8 cellular contexts compared by ENCODE assay signal in the genomic region with DNA sequence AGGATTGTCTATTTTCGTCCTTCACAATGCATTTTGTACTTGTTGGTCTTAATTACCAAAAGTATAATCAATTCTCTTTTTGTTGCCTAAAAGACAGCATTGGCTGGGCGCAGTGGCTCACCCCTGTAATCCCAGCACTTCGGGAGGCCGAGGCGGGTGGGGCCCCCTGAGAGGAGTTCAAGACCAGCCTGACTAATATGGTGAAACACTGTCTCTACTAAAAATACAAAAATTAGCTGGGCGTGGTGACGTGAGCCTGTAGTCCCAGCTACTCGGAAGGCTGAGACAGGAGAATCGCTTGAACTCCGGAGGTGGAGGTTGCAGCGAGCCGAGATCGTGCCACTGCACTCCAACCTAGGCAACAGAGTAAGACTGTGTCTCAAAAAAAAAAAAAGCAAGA. TPM values are rescaled to one million over a fixed set of nuclear protein-coding genes. Genes with fewer than 3 reads are reported as not detected.
DNase-seq lines count a peak whose midpoint lies in the region; ATAC-seq, FAIRE-seq and TF ChIP-seq lines count a peak whose summit lies in the region.
"Not testable (repeated sequence)": the region's sequence is repeated elsewhere in the genome, so short reads cannot be mapped to it uniquely, and the experiment has no call there.

No MANE protein-coding gene starts in this region.

- H3K36me3 ChIP-seq in K562 (ENCODE audit: control insufficient read depth, insufficient read depth, low read length), result peaks cover 12% of the 10 kb centered on the region; the same call in 2 of the 3 replicates
- not testable (repeated sequence) for H3K36me3 ChIP-seq in fibroblast of lung (ENCODE audit: control insufficient read depth, insufficient read depth, low read length); tibial artery

- 86% methylated on average over 11 of the region's 13 CpGs for WGBS in K562 (ENCODE audit: insufficient coverage, low coverage, missing lambda C conversion rate)

- CTCF ChIA-PET in RWPE1 (lab: Yijun Ruan, JAX); K562 (lab: Yijun Ruan, JAX; ENCODE audit: low intra/inter-chr PET ratio): not testable (repeated sequence)

- H4K20me1 ChIP-seq in K562 (replicated peaks; ENCODE audit: control insufficient read depth, insufficient read depth, low read length); fibroblast of lung (ENCODE audit: control insufficient read depth, extremely low read depth, insufficient read depth, low read length): not testable (repeated sequence)

- peaks cover 23 to 32% of the 10 kb centered on the region in 2 experiments for H3K4me1 ChIP-seq in K562 (replicated peaks in 1 of 2; ENCODE audit: control insufficient read depth in 2 of 2, insufficient read depth in 2 of 2, low read length in 2 of 2)
- H3K4me1 ChIP-seq in fibroblast of lung (ENCODE audit: control insufficient read depth, extremely low read depth, insufficient read depth, low read length), result not testable (repeated sequence)
- H3K4me1 ChIP-seq in tibial artery, result peaks cover 0 to 40% (median 16%) of the 10 kb centered on the region in 4 donors

- H3K4me2 ChIP-seq in K562 (ENCODE audit: insufficient read depth, low read length) (peak overlapping the region; percentile 87; the same call in 1 of the 2 replicates), fibroblast of lung (ENCODE audit: extremely low read depth, insufficient read depth, low read length) (peak overlapping the region; percentile 98)

- FAIRE-seq in K562 (lab: Jason Lieb, UNC), result not testable (repeated sequence)

- H3K9ac ChIP-seq in K562 (ENCODE audit: insufficient read depth in 1 of 2, low read depth in 2 of 2, low read length in 2 of 2), result peak overlapping the region in 1 of 2 experiments; percentile 93; a peak in 1 of 4 replicates
- H3K9ac ChIP-seq in fibroblast of lung (ENCODE audit: insufficient read depth, low read length), result not testable (repeated sequence)

- not testable (repeated sequence) for BruUV-seq in K562 (replicated peaks; lab: Mats Ljungman, UMichigan)

- not testable (repeated sequence) for H3K9me3 Mint-ChIP-seq in activated T-cell treated with anti-CD3 and anti-CD28 coated beads, Interleukin-2, amount 50 U/mL, for 24 hours; neural crest cell

- peak overlapping the region; percentile 91 for H3K27ac ChIP-seq in C4-2B
- peak overlapping the region; percentile 41; the same call in 1 of the 2 replicates for H3K27ac ChIP-seq in RWPE1
- not testable (repeated sequence) for H3K27ac ChIP-seq in K562 (ENCODE audit: extremely low read depth, low read depth, low read length); fibroblast of lung (ENCODE audit: insufficient read depth, low read length)
- peak overlapping the region; percentile 94 to 97 for H3K27ac ChIP-seq in tibial artery

- POLR2A ChIA-PET in RWPE1 (lab: Yijun Ruan, JAX; ENCODE audit: low non-redundant PET), result not testable (repeated sequence)
- POLR2A ChIA-PET in K562 (lab: Yijun Ruan, JAX), result interaction anchor here (0.6 to 1.0 kb wide), 2 partner anchors 22 to 198 kb away, joined by 3 to 4 read pairs; no protein-coding TSS in a partner anchor

- H3K9me1 ChIP-seq in K562 (ENCODE audit: control insufficient read depth, insufficient read depth, low read length), result not testable (repeated sequence)

- 0 out of 2 replicates have a peak overlapping the region, but pooled peaks have one; percentile 84 for H2AFZ ChIP-seq in K562 (ENCODE audit: low read depth, low read length)
- H2AFZ ChIP-seq in fibroblast of lung (ENCODE audit: low read length), result not testable (repeated sequence)

- H3K27ac Mint-ChIP-seq in activated T-cell treated with anti-CD3 and anti-CD28 coated beads, Interleukin-2, amount 50 U/mL, for 24 hours, result peak overlapping the region; percentile 58
- H3K27ac Mint-ChIP-seq in neural crest cell (ENCODE audit: unreplicated experiment), result not testable (repeated sequence)

- H3K9me3 ChIP-seq in K562 (replicated peaks; ENCODE audit: control insufficient read depth, insufficient read depth, low read depth, low read length); fibroblast of lung (ENCODE audit: control insufficient read depth, insufficient read depth, low read depth, low read length); tibial artery: not testable (repeated sequence)

- intact Hi-C loops in K562 (cut with micrococcal nuclease), result not testable (repeated sequence)
- intact Hi-C loops in tibial artery (cut with DNase I; ENCODE audit: low total_unique reads), result loop anchor here (10.0 kb wide), 2 partner anchors 260 to 390 kb away; no protein-coding TSS in a partner anchor

- H3K79me2 ChIP-seq in K562 (ENCODE audit: control insufficient read depth, insufficient read depth, low read length), result peaks cover 47% of the 10 kb centered on the region
- H3K79me2 ChIP-seq in fibroblast of lung (ENCODE audit: control insufficient read depth, insufficient read depth, low read length), result not testable (repeated sequence)

- H3K36me3 Mint-ChIP-seq in activated T-cell treated with anti-CD3 and anti-CD28 coated beads, Interleukin-2, amount 50 U/mL, for 24 hours (ENCODE audit: low read depth), result peaks cover 31% of the 10 kb centered on the region
- H3K36me3 Mint-ChIP-seq in neural crest cell (ENCODE audit: low read depth), result not testable (repeated sequence)

- peak; percentile 24 for DNase-seq in GM20000 (ENCODE audit: low spot score)
- not testable (repeated sequence) for DNase-seq in RWPE1 (ENCODE audit: low spot score); activated T-cell treated with anti-CD3 and anti-CD28 coated beads, Interleukin-2, amount 50 U/mL, for 24 hours; K562 (ENCODE audit: extremely low read depth in 1 of 4, low spot score in 3 of 4); fibroblast of lung (ENCODE audit: low read depth in 2 of 2); neural crest cell (ENCODE audit: low read depth, low spot score); tibial artery

- H3K4me1 Mint-ChIP-seq in activated T-cell treated with anti-CD3 and anti-CD28 coated beads, Interleukin-2, amount 50 U/mL, for 24 hours (ENCODE audit: low read depth), result peaks cover 48% of the 10 kb centered on the region
- H3K4me1 Mint-ChIP-seq in neural crest cell, result peaks cover 38% of the 10 kb centered on the region

- TF ChIP-seq POLR2A in K562 (conservative IDR thresholded peaks at IDR 0.05), result not testable (repeated sequence)

- TF ChIP-seq RAD21 in K562 (CRISPR knock-in tag; conservative IDR thresholded peaks at IDR 0.05 in 1 of 2, IDR thresholded peaks at IDR 0.05 in 1 of 2), result not testable (repeated sequence)

- not testable (repeated sequence) for TF ChIP-seq CTCF in C4-2B (conservative IDR thresholded peaks at IDR 0.05); GM20000 (IDR thresholded peaks at IDR 0.05; ENCODE audit: extremely low read depth, missing control alignments); RWPE1 (conservative IDR thresholded peaks at IDR 0.05; ENCODE audit: low read depth); K562 (IDR thresholded peaks at IDR 0.05 in 2 of 3, conservative IDR thresholded peaks at IDR 0.05 in 1 of 3; ENCODE audit: insufficient read depth in 2 of 3, low read depth in 1 of 3, low read length in 3 of 3); fibroblast of lung (conservative IDR thresholded peaks at IDR 0.05 in 1 of 2, IDR thresholded peaks at IDR 0.05 in 1 of 2; ENCODE audit: low read depth in 1 of 2, low read length in 2 of 2); neural crest cell (conservative IDR thresholded peaks at IDR 0.05); tibial artery (IDR thresholded peaks at IDR 0.05)

- not testable (repeated sequence) for ATAC-seq in K562

- TF ChIP-seq EP300 in K562 (IDR thresholded peaks at IDR 0.05; ENCODE audit: low read length), result not testable (repeated sequence)

- in situ Hi-C loops in K562 (cut with MboI), result loop anchor here (10.0 kb wide), 1 partner anchor 190 kb away; a partner anchor contains a TSS

- H3K4me3 Mint-ChIP-seq in activated T-cell treated with anti-CD3 and anti-CD28 coated beads, Interleukin-2, amount 50 U/mL, for 24 hours, result peak overlapping the region; percentile 90
- peak overlapping the region; percentile 84 for H3K4me3 Mint-ChIP-seq in neural crest cell

- not testable (repeated sequence) for H3K27me3 Mint-ChIP-seq in activated T-cell treated with anti-CD3 and anti-CD28 coated beads, Interleukin-2, amount 50 U/mL, for 24 hours; neural crest cell (ENCODE audit: low read depth)

- not testable (repeated sequence) for H3K27me3 ChIP-seq in K562 (ENCODE audit: control insufficient read depth in 2 of 2, insufficient read depth in 2 of 2, low read length in 2 of 2); fibroblast of lung (ENCODE audit: control insufficient read depth, insufficient read depth, low read length); tibial artery

- not testable (repeated sequence) for H3K4me3 ChIP-seq in K562, tibial artery
- peak overlapping the region in 2 of 4 experiments; percentile 67 to 69 for H3K4me3 ChIP-seq in fibroblast of lung (replicated peaks in 1 of 4; ENCODE audit: control extremely low read depth in 1 of 4, insufficient read depth in 1 of 4, low read depth in 3 of 4, low read length in 4 of 4)

RNA-seq across cellular contexts. Expression of a gene that starts 1.3 kb away (rescaled TPM):
- total RNA-seq in K562 (2011; cell fraction: chromatin; rRNA removed; ENCODE audit: low replicate concordance), result 13.8 and 79.1 TPM in 2 replicates
- 7.0 and 11.4 TPM in 2 replicates for total RNA-seq in K562 (2011; cell fraction: nucleolus; rRNA removed)
- 19.9 and 32.4 TPM in 2 replicates for total RNA-seq in K562 (2011; cell fraction: nucleoplasm; rRNA removed)
- total RNA-seq in K562 (2014; rRNA removed) (19.9 and 22.0 TPM in 2 replicates), K562 (2014; rRNA removed; fragmentation: Illumina TruSeq; extraction: Trizol) (57.7 and 68.7 TPM in 2 replicates), K562 (2015; rRNA removed; fragmentation: Illumina TruSeq; extraction: Trizol) (51.3 and 57.5 TPM in 2 replicates), K562 (2021) (42.7 and 44.6 TPM in 2 replicates), fibroblast of lung (39.3 and 42.1 TPM in 2 replicates), neural crest cell (34.6 and 38.5 TPM in 2 replicates)
- polyA plus RNA-seq in K562 (2011; rRNA removed) (48.0 and 57.8 TPM in 2 replicates), K562 (2014; fragmentation: Illumina TruSeq; extraction: Trizol) (35.7 and 44.4 TPM in 2 replicates), K562 (2014; fragmentation: Nextera tagmentation; extraction: Ambion mirVana) (10 to 100 TPM; 17.3 to 42.7 TPM), K562 (2014; rRNA removed) (21.3 and 24.6 TPM in 2 replicates), fibroblast of lung (41.7 and 50.8 TPM in 2 replicates)
- 9.1 and 19.2 TPM in 2 replicates for polyA plus RNA-seq in K562 (2011; cell fraction: cytosol; rRNA removed)
- 14.3 and 16.2 TPM in 2 replicates for polyA plus RNA-seq in K562 (2011; cell fraction: nucleus; rRNA removed)
- 23.9 and 27.7 TPM in 2 replicates for polyA plus RNA-seq in K562 (2012)
- 82.2 and 111 TPM in 2 replicates for polyA minus RNA-seq in K562 (2011; rRNA and poly(A)+ RNA removed)
- polyA minus RNA-seq in K562 (2011; cell fraction: cytosol; rRNA and poly(A)+ RNA removed), result 22.3 and 34.3 TPM in 2 replicates
- 14.9 and 27.8 TPM in 2 replicates for polyA minus RNA-seq in K562 (2011; cell fraction: nucleus; rRNA and poly(A)+ RNA removed)
- polyA plus RNA-seq in fibroblast of lung (2012), result 20.6 and 22.6 TPM in 2 replicates
- polyA minus RNA-seq in fibroblast of lung (ENCODE audit: low replicate concordance), result 3.3 and 5.6 TPM in 2 replicates

RNA-seq across cellular contexts. Expression of a gene that starts 4.3 kb away (rescaled TPM):
- total RNA-seq in K562 (2011; cell fraction: chromatin; rRNA removed; ENCODE audit: low replicate concordance), result 50.4 and 67.3 TPM in 2 replicates
- total RNA-seq in K562 (2011; cell fraction: nucleolus; rRNA removed), result 12.7 and 16.2 TPM in 2 replicates
- total RNA-seq in K562 (2011; cell fraction: nucleoplasm; rRNA removed), result 27.6 and 33.9 TPM in 2 replicates
- total RNA-seq in K562 (2014; rRNA removed) (9.4 and 10.4 TPM in 2 replicates), K562 (2014; rRNA removed; fragmentation: Illumina TruSeq; extraction: Trizol) (15.5 and 18.0 TPM in 2 replicates), K562 (2015; rRNA removed; fragmentation: Illumina TruSeq; extraction: Trizol) (12.7 and 14.4 TPM in 2 replicates), K562 (2021) (12.6 and 14.4 TPM in 2 replicates), fibroblast of lung (29.0 and 32.9 TPM in 2 replicates), neural crest cell (9.7 and 14.3 TPM in 2 replicates)
- polyA plus RNA-seq in K562 (2011; rRNA removed) (21.9 and 23.4 TPM in 2 replicates), K562 (2014; fragmentation: Illumina TruSeq; extraction: Trizol) (10.4 and 13.3 TPM in 2 replicates), K562 (2014; fragmentation: Nextera tagmentation; extraction: Ambion mirVana) (1 to 10 TPM; 2.5 TPM), K562 (2014; rRNA removed) (9.5 and 9.6 TPM in 2 replicates), fibroblast of lung (10.3 and 11.1 TPM in 2 replicates)
- polyA plus RNA-seq in K562 (2011; cell fraction: cytosol; rRNA removed), result 2.3 and 9.1 TPM in 2 replicates
- polyA plus RNA-seq in K562 (2011; cell fraction: nucleus; rRNA removed), result 13.5 and 17.9 TPM in 2 replicates
- 6.5 and 10.3 TPM in 2 replicates for polyA plus RNA-seq in K562 (2012)
- 57.4 and 75.6 TPM in 2 replicates for polyA minus RNA-seq in K562 (2011; rRNA and poly(A)+ RNA removed)
- 14.9 and 15.0 TPM in 2 replicates for polyA minus RNA-seq in K562 (2011; cell fraction: cytosol; rRNA and poly(A)+ RNA removed)
- polyA minus RNA-seq in K562 (2011; cell fraction: nucleus; rRNA and poly(A)+ RNA removed), result 11.8 and 26.8 TPM in 2 replicates
- 7.8 and 9.0 TPM in 2 replicates for polyA plus RNA-seq in fibroblast of lung (2012)
- polyA minus RNA-seq in fibroblast of lung (ENCODE audit: low replicate concordance), result 5.1 and 25.2 TPM in 2 replicates
